In genomic region chr20:16761305-16761829, GRCh38 we compare ENCODE assay signal across 8 cellular contexts. TPM values are rescaled to one million over a fixed set of nuclear protein-coding genes. Genes with fewer than 3 reads are reported as not detected.
A peak's percentile ranks its signal among the peaks of the same experiment; 100 is the strongest.
DNase-seq lines count a peak whose midpoint lies in the region; ATAC-seq and TF ChIP-seq lines count a peak whose summit lies in the region.

No MANE protein-coding gene starts in this region.

- H3K27me3 Mint-ChIP-seq in brain, result peaks cover 4% of the 10 kb centered on the region

- peaks cover 68% of the 10 kb centered on the region for H3K4me1 Mint-ChIP-seq in brain

- H3K27me3 ChIP-seq in iPS DF 6.9 (ENCODE audit: control insufficient read depth, insufficient read depth, low read length), result no peaks in the 10 kb centered on the region

- peak; percentile 81 for DNase-seq in G401 (ENCODE audit: low spot score)
- DNase-seq in NCI-H146 treated with DMSO at 0.1 percent for 48 hours (lab: John Stamatoyannopoulos, UW; ENCODE audit: unreplicated experiment), result peak; percentile 74
- peak in 4 of 5 donors; percentile 11 to 53 (median 35) for DNase-seq in T-helper 1 cell
- DNase-seq in iPS DF 6.9 (ENCODE audit: low read depth, low spot score), result peak; percentile 77
- DNase-seq in stimulated activated CD4-positive, alpha-beta T cell treated with anti-CD3 and anti-CD28 coated beads, Interleukin-12 subunit alpha, Interleukin-12 subunit beta, amount 100 ng/mL, for 4 hours, result peak; percentile 10

- peak overlapping the region in 4 of 5 experiments; percentile 6 to 88 (median 56) for H3K27ac Mint-ChIP-seq in brain

- CTCF ChIA-PET in HEK293 (lab: Yijun Ruan, JAX), result interaction anchor here (0.6 to 3.5 kb wide), 19 partner anchors 9 to 1519 kb away, joined by 3 to 30 read pairs (median 3); partner anchors contain the start of gene OTOR

- POLR2A ChIA-PET in HEK293 (lab: Yijun Ruan, JAX), result no interaction called here

- TF ChIP-seq CTCF in HEK293 (tag by site-specific recombination; IDR thresholded peaks at IDR 0.05) (peak; percentile 45; the same call in 1 of the 2 replicates), brain (conservative IDR thresholded peaks at IDR 0.05) (peak; percentile 88 to 89)

- no CpG with 5 or more reads among the region's 3 CpGs for WGBS in iPS DF 6.9 (ENCODE audit: insufficient coverage, insufficient read length)

- peaks cover 0 to 2% (median under 1%) of the 10 kb centered on the region in 5 experiments for H3K9me3 Mint-ChIP-seq in brain

- H3K27ac ChIP-seq in HEK293 (ENCODE audit: extremely low read depth, low read depth, low read length) (no peak overlapping the region), iPS DF 6.9 (ENCODE audit: low read length) (no peak overlapping the region)

- H3K4me3 Mint-ChIP-seq in brain, result peak overlapping the region in 2 of 5 experiments; percentile 14 to 29

- H3K4me1 ChIP-seq in HEK293 (ENCODE audit: control insufficient read depth, insufficient read depth, low read length) (no peaks in the 10 kb centered on the region), iPS DF 6.9 (ENCODE audit: control insufficient read depth, insufficient read depth, low read length) (no peaks in the 10 kb centered on the region)

- H3K9me3 ChIP-seq in HEK293 (ENCODE audit: control insufficient read depth, insufficient read depth, low read depth, low read length) (no peaks in the 10 kb centered on the region), iPS DF 6.9 (ENCODE audit: control insufficient read depth, insufficient read depth, low read length) (no peaks in the 10 kb centered on the region)

- H3K36me3 Mint-ChIP-seq in brain, result no peaks in the 10 kb centered on the region

- H3K4me3 ChIP-seq in HEK293 (ENCODE audit: low read depth, low read length), result no peak overlapping the region
- H3K4me3 ChIP-seq in iPS DF 6.9 (ENCODE audit: low read length), result no peak overlapping the region

- in situ Hi-C loops in G401 (cut with HindIII; ENCODE audit: low sequenced_read_pairs), result no loop called here

- no peaks in the 10 kb centered on the region for H3K36me3 ChIP-seq in HEK293 (ENCODE audit: control insufficient read depth in 2 of 2, insufficient read depth in 1 of 2, low read length in 2 of 2)
- H3K36me3 ChIP-seq in iPS DF 6.9 (ENCODE audit: control insufficient read depth, insufficient read depth, low read length), result no peaks in the 10 kb centered on the region

- ATAC-seq in HG03025 (IDR thresholded peaks at IDR 0.05; ENCODE audit: low FRiP score, unreplicated experiment), result no peak

TF ChIP-seq in HEK293, 187 proteins besides CTCF, POLR2A, EP300 and RAD21:
- TF ChIP-seq PRDM1 (tag by site-specific recombination; IDR thresholded peaks at IDR 0.05), result 0 out of 2 replicates have a peak, but pooled peaks have one; percentile 10
- peak; percentile 87 for TF ChIP-seq ZNF654 (tag by site-specific recombination; IDR thresholded peaks at IDR 0.05; ENCODE audit: low read depth)
- no peak for TF ChIP-seq KLF7 (tag by site-specific recombination; IDR thresholded peaks at IDR 0.05; ENCODE audit: borderline replicate concordance)

RNA-seq across cellular contexts. Expression of gene OTOR, which starts 13.2 kb away (rescaled TPM):
- not detected in 2 replicates for total RNA-seq in G401 (2014; rRNA removed; shearing (Covaris generic))
- not detected for polyA plus RNA-seq in brain (ENCODE audit: insufficient read depth, low read depth, low replicate concordance)

RNA-seq across cellular contexts. Expression of gene SNRPB2, which starts 31.5 kb away (rescaled TPM):
- total RNA-seq in G401 (2014; rRNA removed; shearing (Covaris generic)), result 82.2 and 105 TPM in 2 replicates
- 45.3 TPM for polyA plus RNA-seq in brain (ENCODE audit: insufficient read depth, low read depth, low replicate concordance)

Comparison
In these comparisons a context has a peak if more than half of its experiments do, and no peak if none do; other contexts are left out.
1. DNase-seq: peak in every context shown above with its lines; median percentile 81 in G401; 77 in iPS DF 6.9; 74 in NCI-H146 treated with DMSO at 0.1 percent for 48 hours; 35 in T-helper 1 cell; 10 in stimulated activated CD4-positive, alpha-beta T cell treated with anti-CD3 and anti-CD28 coated beads, Interleukin-12 subunit alpha, Interleukin-12 subunit beta, amount 100 ng/mL, for 4 hours.